1 cellular context compared by ENCODE assay signal in genomic region chr1:153616144-153616884, GRCh38.
TF ChIP-seq lines count a peak whose summit lies in the region.

S100A14 (minus strand) TSS chr1:153616325; CDS start chr1:153615858, 467 bp downstream.

TF ChIP-seq in HepG2, 621 proteins besides CTCF, POLR2A, EP300 and RAD21 (continued from another document and continues in another):
- peak; percentile 29; the same call in 1 of the 2 replicates for TF ChIP-seq MXD1 (CRISPR knock-in tag; IDR thresholded peaks at IDR 0.05)
- no peak for TF ChIP-seq ZNF550 (CRISPR knock-in tag; IDR thresholded peaks at IDR 0.05; ENCODE audit: borderline replicate concordance)
- no peak for TF ChIP-seq ZNF414 (CRISPR knock-in tag; IDR thresholded peaks at IDR 0.05)
- TF ChIP-seq TCF7 (IDR thresholded peaks at IDR 0.05; ENCODE audit: low read depth): no peak
- 0 out of 2 replicates have a peak, but pooled peaks have one; percentile 49 for TF ChIP-seq NRL (CRISPR knock-in tag; IDR thresholded peaks at IDR 0.05; ENCODE audit: borderline replicate concordance)
- TF ChIP-seq ZNF891 (CRISPR knock-in tag; IDR thresholded peaks at IDR 0.05): 0 out of 2 replicates have a peak, but pooled peaks have one; percentile 23
- no peak for TF ChIP-seq BCL6 (CRISPR knock-in tag; IDR thresholded peaks at IDR 0.05)
- TF ChIP-seq GFI1 (CRISPR knock-in tag; IDR thresholded peaks at IDR 0.05; ENCODE audit: borderline replicate concordance): no peak
- TF ChIP-seq SMAD3 (CRISPR knock-in tag; IDR thresholded peaks at IDR 0.05): no peak
- no peak for TF ChIP-seq ZFP90 (CRISPR knock-in tag; IDR thresholded peaks at IDR 0.05; ENCODE audit: borderline replicate concordance)
- no peak for TF ChIP-seq ZNF101 (CRISPR knock-in tag; IDR thresholded peaks at IDR 0.05; ENCODE audit: borderline replicate concordance, low read depth)
- TF ChIP-seq IKZF5 (CRISPR knock-in tag; IDR thresholded peaks at IDR 0.05): no peak
- TF ChIP-seq GMEB2 (CRISPR knock-in tag; IDR thresholded peaks at IDR 0.05; ENCODE audit: low read depth): no peak
- TF ChIP-seq SRSF9 (IDR thresholded peaks at IDR 0.05; ENCODE audit: borderline replicate concordance, insufficient read depth, low read depth, low read length, poor library complexity, severe bottlenecking): no peak
- TF ChIP-seq MYNN (CRISPR knock-in tag; IDR thresholded peaks at IDR 0.05; ENCODE audit: low read depth): no peak
- TF ChIP-seq GPBP1L1 (CRISPR knock-in tag; IDR thresholded peaks at IDR 0.05): no peak
- TF ChIP-seq ZNF34 (CRISPR knock-in tag; IDR thresholded peaks at IDR 0.05; ENCODE audit: borderline replicate concordance): no peak
- no peak for TF ChIP-seq NCOA5 (CRISPR knock-in tag; IDR thresholded peaks at IDR 0.05)
- TF ChIP-seq NFKBIZ (CRISPR knock-in tag; IDR thresholded peaks at IDR 0.05): peak; percentile 52; the same call in 1 of the 2 replicates
- no peak for TF ChIP-seq KDM6A (CRISPR knock-in tag; IDR thresholded peaks at IDR 0.05; ENCODE audit: low read depth)
- no peak for TF ChIP-seq STAT6 (CRISPR knock-in tag; IDR thresholded peaks at IDR 0.05; ENCODE audit: borderline replicate concordance)
- TF ChIP-seq SP1 (IDR thresholded peaks at IDR 0.05): no peak
- no peak for TF ChIP-seq SP1 (CRISPR knock-in tag; IDR thresholded peaks at IDR 0.05)
- TF ChIP-seq ZNF564 (CRISPR knock-in tag; IDR thresholded peaks at IDR 0.05): no peak
- no peak for TF ChIP-seq HMG20B (CRISPR knock-in tag; conservative IDR thresholded peaks at IDR 0.05)
- TF ChIP-seq ZMYM4 (CRISPR knock-in tag; IDR thresholded peaks at IDR 0.05): 0 out of 2 replicates have a peak, but pooled peaks have one; percentile 36
- no peak for TF ChIP-seq GABPA (IDR thresholded peaks at IDR 0.05; ENCODE audit: low read depth, low read length)
- TF ChIP-seq GABPA (CRISPR knock-in tag; IDR thresholded peaks at IDR 0.05; ENCODE audit: low read depth): no peak
- TF ChIP-seq HNF4G (IDR thresholded peaks at IDR 0.05; ENCODE audit: borderline replicate concordance, low read depth, low read length): no peak
- no peak for TF ChIP-seq HNF4G (CRISPR knock-in tag; IDR thresholded peaks at IDR 0.05; ENCODE audit: borderline replicate concordance, low read depth)
- TF ChIP-seq PRPF4 (IDR thresholded peaks at IDR 0.05; ENCODE audit: low read depth, low read length, poor library complexity, severe bottlenecking): no peak
- no peak for TF ChIP-seq FOXC1 (CRISPR knock-in tag; IDR thresholded peaks at IDR 0.05; ENCODE audit: borderline replicate concordance)
- no peak for TF ChIP-seq TEAD2 (CRISPR knock-in tag; IDR thresholded peaks at IDR 0.05)
- no peak for TF ChIP-seq ZNF674 (CRISPR knock-in tag; IDR thresholded peaks at IDR 0.05; ENCODE audit: low read depth)
- TF ChIP-seq ZC3H4 (CRISPR knock-in tag; IDR thresholded peaks at IDR 0.05; ENCODE audit: borderline replicate concordance): no peak
- no peak for TF ChIP-seq HOXA9 (CRISPR knock-in tag; IDR thresholded peaks at IDR 0.05; ENCODE audit: borderline replicate concordance)
- TF ChIP-seq NCOA1 (CRISPR knock-in tag; IDR thresholded peaks at IDR 0.05): no peak
- TF ChIP-seq PRDM4 (CRISPR knock-in tag; IDR thresholded peaks at IDR 0.05; ENCODE audit: borderline replicate concordance): no peak
- TF ChIP-seq NR2F6 (IDR thresholded peaks at IDR 0.05): no peak
- TF ChIP-seq NR2F6 (CRISPR knock-in tag; IDR thresholded peaks at IDR 0.05): no peak
- TF ChIP-seq ZNF607 (CRISPR knock-in tag; IDR thresholded peaks at IDR 0.05; ENCODE audit: borderline replicate concordance): no peak
- no peak for TF ChIP-seq ATF5 (CRISPR knock-in tag; IDR thresholded peaks at IDR 0.05; ENCODE audit: low read depth)
- TF ChIP-seq ATF6 (CRISPR knock-in tag; conservative IDR thresholded peaks at IDR 0.05): no peak
- no peak for TF ChIP-seq MED13 (CRISPR knock-in tag; IDR thresholded peaks at IDR 0.05)
- TF ChIP-seq SOX13 (IDR thresholded peaks at IDR 0.05): no peak
- TF ChIP-seq SOX13 (CRISPR knock-in tag; conservative IDR thresholded peaks at IDR 0.05 in 1 of 2, IDR thresholded peaks at IDR 0.05 in 1 of 2): no peak
- no peak for TF ChIP-seq ZNF333 (CRISPR knock-in tag; IDR thresholded peaks at IDR 0.05; ENCODE audit: borderline replicate concordance)
- TF ChIP-seq ZNF10 (CRISPR knock-in tag; IDR thresholded peaks at IDR 0.05; ENCODE audit: borderline replicate concordance, low read depth): no peak
- no peak for TF ChIP-seq ZNF350 (CRISPR knock-in tag; IDR thresholded peaks at IDR 0.05; ENCODE audit: borderline replicate concordance, low read depth)
- TF ChIP-seq BHLHE40 (IDR thresholded peaks at IDR 0.05; ENCODE audit: low read length): peak; percentile 37; the same call in 1 of the 2 replicates
- TF ChIP-seq PBX2 (CRISPR knock-in tag; IDR thresholded peaks at IDR 0.05): no peak
- no peak for TF ChIP-seq ZBTB10 (CRISPR knock-in tag; IDR thresholded peaks at IDR 0.05; ENCODE audit: borderline replicate concordance)
- no peak for TF ChIP-seq KLF13 (CRISPR knock-in tag; IDR thresholded peaks at IDR 0.05)
